Comparison of ENCODE assay signal across 14 cellular contexts in genomic region chr11:117560786-117561530, GRCh38.
"Had no signal": no experiment of that assay in that cellular context is flagged by ENCODE, and none has a peak within 500 bp of the region (broad histone marks: within the 10 kb centered on the region; RNA-seq: fewer than 3 reads in every experiment).

No MANE protein-coding gene starts in this region.

- H3K27ac ChIP-seq: brain microvascular endothelial cell, skin epidermis, tibial artery had no signal

- H3K9me3 ChIP-seq: tibial artery had no signal

- H3K4me1 ChIP-seq: tibial artery had no signal

- H3K4me3 ChIP-seq: lung, skin epidermis, tibial artery had no signal

- H3K36me3 ChIP-seq: brain microvascular endothelial cell, tibial artery had no signal

- ATAC-seq: esophagus mucosa; naive thymus-derived CD4-positive, alpha-beta T cell had no signal

- DNase-seq: activated CD4-positive, alpha-beta T cell treated with anti-CD3 and anti-CD28 coated beads, Interleukin-2, amount 50 U/mL, for 4 hours; activated CD4-positive, CD25-positive, alpha-beta regulatory T cell treated with anti-CD3 and anti-CD28 coated beads, Interleukin-2, amount 50 U/mL, for 72 hours; activated naive CD4-positive, alpha-beta T cell treated with anti-CD3 and anti-CD28 coated beads, Interleukin-2, amount 50 U/mL, for 16 hours; activated T-cell treated with anti-CD3 and anti-CD28 coated beads, Interleukin-2, amount 50 U/mL, for 1 hour; amniotic stem cell; brain microvascular endothelial cell; cerebellar nuclear complex; hypothalamus; midbrain; naive thymus-derived CD4-positive, alpha-beta T cell; tibial artery had no signal
